34 cellular contexts compared by ENCODE assay signal in the genomic region with DNA sequence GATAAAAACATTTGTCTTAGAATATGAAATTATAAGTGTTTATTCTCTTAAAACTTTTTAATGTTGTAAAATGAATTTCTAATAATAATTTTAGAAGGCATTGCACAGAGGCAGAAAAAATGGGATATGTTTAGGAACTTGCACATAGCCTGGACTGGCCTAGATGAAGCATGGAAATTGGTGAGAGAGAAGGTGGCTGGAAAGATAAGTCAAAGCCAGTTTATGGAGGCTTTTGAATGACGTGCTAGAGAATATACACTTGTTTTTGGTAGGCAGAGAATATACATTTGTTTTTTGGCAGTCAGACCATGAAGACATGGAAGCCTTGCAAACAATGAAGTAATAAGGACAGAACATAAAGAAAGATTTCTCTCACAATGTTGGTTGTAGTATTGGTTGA. TPM values are rescaled to one million over a fixed set of nuclear protein-coding genes. Genes with fewer than 3 reads are reported as not detected.
"Had no signal": no experiment of that assay in that cellular context is flagged by ENCODE, and none has a peak within 500 bp of the region (broad histone marks: within the 10 kb centered on the region; RNA-seq: fewer than 3 reads in every experiment).

No MANE protein-coding gene starts in this region.

- H3K9me3 Mint-ChIP-seq: naive thymus-derived CD8-positive, alpha-beta T cell; natural killer cell treated with Interleukin-12 subunit alpha and Interleukin-12 subunit beta and Interleukin-15 and Interleukin-18, amount 100 ng/mL, for 72 hours; stimulated activated memory B cell treated with anti-CD40 and anti-IgM and Interleukin-4, amounts not matched to agents 10 μg/mL and 1 μg/mL and 100 μg/mL, for 72 hours; stimulated activated naive CD8-positive, alpha-beta T cell treated with anti-CD3 and anti-CD28 coated beads, Interleukin-15, amount 100 ng/mL, for 72 hours; type B pancreatic cell had no signal

- H3K27me3 Mint-ChIP-seq: progenitor cell of endocrine pancreas, type B pancreatic cell had no signal

- H3K9ac ChIP-seq: neural progenitor cell, parathyroid adenoma had no signal

- H3K36me3 ChIP-seq: neural progenitor cell, ovary, spleen, suprapubic skin, tibial artery, transverse colon, upper lobe of right lung, uterus had no signal

- H3K4me1 Mint-ChIP-seq: neural progenitor cell had no signal

- H3K4me3 ChIP-seq: neural progenitor cell, ovary, psoas muscle, skin epidermis, smooth muscle cell, spleen, suprapubic skin, testis, tibial artery, transverse colon, upper lobe of right lung, uterus had no signal

- H3K4me2 ChIP-seq: neural progenitor cell, smooth muscle cell had no signal

- H3K79me2 ChIP-seq: parathyroid adenoma had no signal

- H3K27ac Mint-ChIP-seq: naive thymus-derived CD8-positive, alpha-beta T cell; natural killer cell treated with Interleukin-12 subunit alpha and Interleukin-12 subunit beta and Interleukin-15 and Interleukin-18, amount 100 ng/mL, for 72 hours; neural progenitor cell; progenitor cell of endocrine pancreas; stimulated activated memory B cell treated with anti-CD40 and anti-IgM and Interleukin-4, amounts not matched to agents 10 μg/mL and 1 μg/mL and 100 μg/mL, for 72 hours; stimulated activated naive CD8-positive, alpha-beta T cell treated with anti-CD3 and anti-CD28 coated beads, Interleukin-15, amount 100 ng/mL, for 72 hours; type B pancreatic cell had no signal

- H3K36me3 Mint-ChIP-seq: natural killer cell treated with Interleukin-12 subunit alpha and Interleukin-12 subunit beta and Interleukin-15 and Interleukin-18, amount 100 ng/mL, for 72 hours; neural progenitor cell; stimulated activated memory B cell treated with anti-CD40 and anti-IgM and Interleukin-4, amounts not matched to agents 10 μg/mL and 1 μg/mL and 100 μg/mL, for 72 hours; type B pancreatic cell had no signal

- H2AFZ ChIP-seq: neural progenitor cell, parathyroid adenoma had no signal

- H3K27ac ChIP-seq: neural progenitor cell, parathyroid adenoma, psoas muscle, skin epidermis, spleen, suprapubic skin, testis, tibial artery, transverse colon, upper lobe of right lung, uterus had no signal

- H3K27me3 ChIP-seq: neural progenitor cell, ovary, spleen, suprapubic skin, testis, transverse colon, upper lobe of right lung, uterus had no signal

- H3K9me3 ChIP-seq: ovary, psoas muscle, suprapubic skin, testis, tibial artery, transverse colon, upper lobe of right lung, uterus had no signal

- H3K4me3 Mint-ChIP-seq: naive thymus-derived CD8-positive, alpha-beta T cell; natural killer cell treated with Interleukin-12 subunit alpha and Interleukin-12 subunit beta and Interleukin-15 and Interleukin-18, amount 100 ng/mL, for 72 hours; neural progenitor cell; stimulated activated memory B cell treated with anti-CD40 and anti-IgM and Interleukin-4, amounts not matched to agents 10 μg/mL and 1 μg/mL and 100 μg/mL, for 72 hours; stimulated activated naive CD8-positive, alpha-beta T cell treated with anti-CD3 and anti-CD28 coated beads, Interleukin-15, amount 100 ng/mL, for 72 hours; type B pancreatic cell had no signal

- DNase-seq: naive thymus-derived CD8-positive, alpha-beta T cell; occipital lobe; ovary; posterior cingulate gyrus; psoas muscle; right cardiac atrium; spleen; stimulated activated CD4-positive, alpha-beta T cell treated with anti-CD3 and anti-CD28 coated beads, Interleukin-12 subunit alpha, Interleukin-12 subunit beta, amount 100 ng/mL, for 4 hours; stimulated activated CD4-positive, alpha-beta T cell treated with anti-CD3 and anti-CD28 coated beads, Interleukin-1b, Interleukin-23, amount 100 ng/mL, for 48 hours; stimulated activated CD4-positive, alpha-beta T cell treated with anti-CD3 and anti-CD28 coated beads, Interleukin-4, amount 100 ng/mL, for 1 hour; stimulated activated CD4-positive, alpha-beta T cell treated with anti-CD3 and anti-CD28 coated beads, Interleukin-4, amount 100 ng/mL, for 4 hours; stimulated activated CD8-positive, alpha-beta memory T cell treated with anti-CD3 and anti-CD28 coated beads, Interleukin-4, amount 100 ng/mL, for 48 hours; stimulated activated naive CD4-positive, alpha-beta T cell; stimulated activated naive CD8-positive, alpha-beta T cell treated with anti-CD3 and anti-CD28 coated beads, Interleukin-15, amount 100 ng/mL, for 72 hours; stimulated activated naive CD8-positive, alpha-beta T cell treated with anti-CD3 and anti-CD28 coated beads, Interleukin-15, Interleukin-2, amounts not matched to agents 100 U/mL and 50 U/mL, for 24 hours; substantia nigra; testis; tibial artery; transverse colon; upper lobe of right lung; uterus had no signal

- ATAC-seq: naive thymus-derived CD8-positive, alpha-beta T cell; natural killer cell treated with Interleukin-12 subunit alpha and Interleukin-12 subunit beta and Interleukin-15 and Interleukin-18, amount 100 ng/mL, for 72 hours; psoas muscle; right cardiac atrium; sciatic nerve; stimulated activated memory B cell treated with anti-CD40 and anti-IgM and Interleukin-4, amounts not matched to agents 10 μg/mL and 1 μg/mL and 100 μg/mL, for 72 hours; stimulated activated naive CD8-positive, alpha-beta T cell treated with anti-CD3 and anti-CD28 coated beads, Interleukin-15, amount 100 ng/mL, for 72 hours; stimulated activated naive CD8-positive, alpha-beta T cell treated with anti-CD3 and anti-CD28 coated beads, Interleukin-15, Interleukin-2, amounts not matched to agents 100 U/mL and 50 U/mL, for 24 hours; upper lobe of right lung had no signal

- H3K4me1 ChIP-seq: neural progenitor cell, parathyroid adenoma, psoas muscle, spleen, suprapubic skin, testis, tibial artery, upper lobe of right lung, uterus had no signal

RNA-seq across cellular contexts. Expression of gene C4BPA, which starts 2.3 kb away (rescaled TPM):
- total RNA-seq: naive thymus-derived CD8-positive, alpha-beta T cell; natural killer cell treated with Interleukin-12 subunit alpha and Interleukin-12 subunit beta and Interleukin-15 and Interleukin-18, amount 100 ng/mL, for 72 hours; occipital lobe; osteoblast; progenitor cell of endocrine pancreas; smooth muscle cell had no signal
- polyA plus RNA-seq: naive thymus-derived CD8-positive, alpha-beta T cell; neural cell; psoas muscle; right cardiac atrium; smooth muscle cell had no signal

RNA-seq across cellular contexts. Expression of gene C4BPB, which starts 13.1 kb away (rescaled TPM):
- total RNA-seq: occipital lobe, osteoblast, progenitor cell of endocrine pancreas, renal cortical epithelial cell, uterus had no signal
- polyA plus RNA-seq: neural cell had no signal
